Comparison of ENCODE assay signal across 15 cellular contexts in the genomic region with DNA sequence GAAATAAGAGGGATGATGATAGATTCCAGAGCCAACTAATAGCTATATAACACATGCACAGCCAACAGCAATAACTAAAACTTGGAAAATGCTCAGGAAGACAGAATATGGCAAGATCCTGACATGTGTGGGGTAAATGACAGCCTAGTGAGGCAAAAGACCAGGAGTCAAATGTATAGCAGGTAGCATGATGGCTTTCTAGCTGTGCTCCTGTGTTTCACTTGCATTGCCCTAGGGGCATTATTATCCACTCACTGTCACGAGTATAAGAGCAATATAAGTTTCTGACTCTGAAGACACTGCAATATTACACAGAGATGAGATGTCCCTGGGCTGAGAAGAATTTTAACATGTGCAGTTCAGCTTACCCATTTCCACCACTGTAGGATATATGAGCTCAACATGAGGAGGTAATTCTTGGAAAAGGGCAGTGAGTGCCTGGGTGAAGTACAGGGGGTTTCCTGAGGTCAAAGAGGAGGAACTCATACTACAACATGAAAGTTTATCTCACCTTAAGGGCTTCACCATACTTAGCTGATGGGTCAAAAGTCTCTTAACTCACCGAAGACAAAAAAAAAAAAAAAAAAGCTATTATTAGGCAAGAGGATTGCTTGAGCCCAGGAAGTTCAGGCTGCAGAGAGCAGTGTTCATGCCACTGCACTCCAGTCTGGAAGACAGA.
DNase-seq lines count a peak whose midpoint lies in the region; ATAC-seq, FAIRE-seq and TF ChIP-seq lines count a peak whose summit lies in the region.
"Had no signal": no experiment of that assay in that cellular context is flagged by ENCODE, and none has a peak within 500 bp of the region (broad histone marks: within the 10 kb centered on the region; RNA-seq: fewer than 3 reads in every experiment).

No MANE protein-coding gene starts in this region.

- no TSS peak for BruUV-seq in GM12878 (replicated peaks; lab: Mats Ljungman, UMichigan)

- CTCF ChIA-PET in activated CD8-positive, alpha-beta T cell treated with anti-CD3 and anti-CD28 coated beads for 36 hours (lab: Charles Lee), result interaction anchor here (1.2 kb wide), 1 partner anchor 20 kb away, joined by 3 read pairs; no protein-coding TSS in a partner anchor
- CTCF ChIA-PET in activated CD8-positive, alpha-beta T cell treated with anti-CD3 and anti-CD28 coated beads, Interleukin-2, amount 10 ng/mL, durations not matched to agents 7 days and 5 days (lab: Charles Lee), result interaction anchor here (1.1 kb wide), 1 partner anchor 9 kb away, joined by 3 read pairs; no protein-coding TSS in a partner anchor
- CTCF ChIA-PET in GM12878 (lab: Yijun Ruan, JAX), result interaction anchor here (0.6 to 1.2 kb wide), 2 partner anchors 49 to 103 kb away, joined by 3 to 5 read pairs; no protein-coding TSS in a partner anchor

- TF ChIP-seq CTCF in activated CD8-positive, alpha-beta T cell treated with anti-CD3 and anti-CD28 coated beads for 36 hours (IDR thresholded peaks at IDR 0.05), result no peak
- TF ChIP-seq CTCF in GM12878 (IDR thresholded peaks at IDR 0.05 in 2 of 3, conservative IDR thresholded peaks at IDR 0.05 in 1 of 3; ENCODE audit: control insufficient read depth in 2 of 3, extremely low read depth in 1 of 3, insufficient read depth in 1 of 3, low read depth in 3 of 3, low read length in 3 of 3), result no peak
- TF ChIP-seq CTCF in neural cell (IDR thresholded peaks at IDR 0.05; ENCODE audit: poor library complexity, severe bottlenecking), result no peak
- no peak for TF ChIP-seq CTCF in pancreas (IDR thresholded peaks at IDR 0.05)

- no peaks in the 10 kb centered on the region for H3K4me1 Mint-ChIP-seq in activated CD8-positive, alpha-beta T cell treated with anti-CD3 and anti-CD28 coated beads for 36 hours (ENCODE audit: low read depth)
- H3K4me1 Mint-ChIP-seq in activated CD8-positive, alpha-beta T cell treated with anti-CD3 and anti-CD28 coated beads, Interleukin-2, amount 10 ng/mL, durations not matched to agents 7 days and 5 days (ENCODE audit: low read depth), result no peaks in the 10 kb centered on the region
- no peaks in the 10 kb centered on the region for H3K4me1 Mint-ChIP-seq in immature natural killer cell
- H3K4me1 Mint-ChIP-seq: CD8-positive, alpha-beta memory T cell had no signal

- RAD21 ChIA-PET in GM12878 (lab: Charles Lee; ENCODE audit: unreplicated experiment), result interaction anchor here (0.6 to 2.4 kb wide), 5 partner anchors 11 to 602 kb away, joined by 3 to 16 read pairs (median 4); no protein-coding TSS in a partner anchor

- H3K9me3 ChIP-seq in GM12878 (replicated peaks; ENCODE audit: control insufficient read depth, insufficient read depth, low read length) (no peaks in the 10 kb centered on the region), neural cell (ENCODE audit: low read length) (no peaks in the 10 kb centered on the region), pancreas (no peaks in the 10 kb centered on the region)
- H3K9me3 ChIP-seq: BLaER1, Caco-2 had no signal

- no peaks in the 10 kb centered on the region for H3K9me3 Mint-ChIP-seq in activated CD8-positive, alpha-beta T cell treated with anti-CD3 and anti-CD28 coated beads for 36 hours
- H3K9me3 Mint-ChIP-seq in activated CD8-positive, alpha-beta T cell treated with anti-CD3 and anti-CD28 coated beads, Interleukin-2, amount 10 ng/mL, durations not matched to agents 7 days and 5 days (ENCODE audit: insufficient read depth), result no peaks in the 10 kb centered on the region
- peaks cover 0 to 13% (median 6%) of the 10 kb centered on the region in 6 donors for H3K9me3 Mint-ChIP-seq in immature natural killer cell

- intact Hi-C loops in activated CD8-positive, alpha-beta T cell treated with anti-CD3 and anti-CD28 coated beads for 36 hours (cut with micrococcal nuclease), result no loop called here
- intact Hi-C loops in GM12878 (cut with micrococcal nuclease; ENCODE audit: unreplicated experiment), result no loop called here
- intact Hi-C loops in pancreas (cut with DNase I), result no loop called here

- no peaks in the 10 kb centered on the region for H3K36me3 ChIP-seq in GM12878 (ENCODE audit: control insufficient read depth in 2 of 2, insufficient read depth in 2 of 2, low read length in 1 of 2)
- H3K36me3 ChIP-seq in neural cell (ENCODE audit: insufficient read depth, low read length), result no peaks in the 10 kb centered on the region
- no peaks in the 10 kb centered on the region for H3K36me3 ChIP-seq in pancreas
- H3K36me3 ChIP-seq: BLaER1 had no signal

- no peak overlapping the region for H3K4me2 ChIP-seq in GM12878 (ENCODE audit: control insufficient read depth, insufficient read depth)
- no peak overlapping the region for H3K4me2 ChIP-seq in neural cell (ENCODE audit: low read length)
- H3K4me2 ChIP-seq: BLaER1 had no signal

- H3K27me3 Mint-ChIP-seq in activated CD8-positive, alpha-beta T cell treated with anti-CD3 and anti-CD28 coated beads for 36 hours, result no peaks in the 10 kb centered on the region
- H3K27me3 Mint-ChIP-seq in activated CD8-positive, alpha-beta T cell treated with anti-CD3 and anti-CD28 coated beads, Interleukin-2, amount 10 ng/mL, durations not matched to agents 7 days and 5 days (ENCODE audit: low read depth), result no peaks in the 10 kb centered on the region
- H3K27me3 Mint-ChIP-seq in immature natural killer cell (ENCODE audit: low read depth in 3 of 3), result peaks cover 0 to 1% (median 0%) of the 10 kb centered on the region in 3 donors
- H3K27me3 Mint-ChIP-seq: CD8-positive, alpha-beta memory T cell had no signal

- H3K4me3 Mint-ChIP-seq in activated CD8-positive, alpha-beta T cell treated with anti-CD3 and anti-CD28 coated beads for 36 hours, result no peak overlapping the region
- no peak overlapping the region for H3K4me3 Mint-ChIP-seq in activated CD8-positive, alpha-beta T cell treated with anti-CD3 and anti-CD28 coated beads, Interleukin-2, amount 10 ng/mL, durations not matched to agents 7 days and 5 days
- H3K4me3 Mint-ChIP-seq in immature natural killer cell, result no peak overlapping the region
- H3K4me3 Mint-ChIP-seq: CD8-positive, alpha-beta memory T cell had no signal

- SMC1A ChIA-PET in GM12878 (lab: Charles Lee; ENCODE audit: uncharacterized antibody, unreplicated experiment), result interaction anchor here (0.7 to 2.0 kb wide), 11 partner anchors 9 to 1515 kb away, joined by 3 to 8 read pairs (median 3); no protein-coding TSS in a partner anchor

- POLR2A ChIA-PET in activated CD8-positive, alpha-beta T cell treated with anti-CD3 and anti-CD28 coated beads for 36 hours (lab: Charles Lee), result interaction anchor here (0.6 kb wide), 1 partner anchor 23 kb away, joined by 3 read pairs; no protein-coding TSS in a partner anchor
- POLR2A ChIA-PET in activated CD8-positive, alpha-beta T cell treated with anti-CD3 and anti-CD28 coated beads, Interleukin-2, amount 10 ng/mL, durations not matched to agents 7 days and 5 days (lab: Charles Lee), result no interaction called here
- POLR2A ChIA-PET in GM12878 (lab: Charles Lee), result interaction anchor here (0.6 to 1.1 kb wide), 3 partner anchors 10 to 602 kb away, joined by 3 to 5 read pairs (median 3); no protein-coding TSS in a partner anchor

- H3K27me3 ChIP-seq in GM12878 (replicated peaks in 1 of 2; ENCODE audit: control insufficient read depth in 2 of 2, insufficient read depth in 2 of 2, low read length in 1 of 2) (no peaks in the 10 kb centered on the region), neural cell (ENCODE audit: insufficient read depth, low read depth, low read length) (no peaks in the 10 kb centered on the region), pancreas (no peaks in the 10 kb centered on the region)
- H3K27me3 ChIP-seq: BLaER1 had no signal

- whole genome bisulfite sequencing in GM12878 (ENCODE audit: insufficient coverage, insufficient replicate concordance, low lambda C conversion rate, missing lambda C conversion rate), result 0% methylated on average over 2 of the region's 2 CpGs
- 54 to 57% methylated on average over 2 of the region's 2 CpGs for WGBS in pancreas, 2 donors

- no peaks in the 10 kb centered on the region for H3K9me2 ChIP-seq in neural cell (ENCODE audit: insufficient read depth, low read length)

- H3K9ac ChIP-seq in GM12878 (ENCODE audit: control insufficient read depth, insufficient read depth, low read length), result no peak overlapping the region
- no peak overlapping the region for H3K9ac ChIP-seq in neural cell (ENCODE audit: low read length)
- H3K9ac ChIP-seq: BLaER1 had no signal

- no peaks in the 10 kb centered on the region for H3K36me3 Mint-ChIP-seq in activated CD8-positive, alpha-beta T cell treated with anti-CD3 and anti-CD28 coated beads for 36 hours (ENCODE audit: low read depth)
- no peaks in the 10 kb centered on the region for H3K36me3 Mint-ChIP-seq in activated CD8-positive, alpha-beta T cell treated with anti-CD3 and anti-CD28 coated beads, Interleukin-2, amount 10 ng/mL, durations not matched to agents 7 days and 5 days (ENCODE audit: low read depth)
- no peaks in the 10 kb centered on the region for H3K36me3 Mint-ChIP-seq in immature natural killer cell
- H3K36me3 Mint-ChIP-seq: CD8-positive, alpha-beta memory T cell had no signal

- no peak for TF ChIP-seq EP300 in GM12878 (IDR thresholded peaks at IDR 0.05; ENCODE audit: borderline replicate concordance in 1 of 2, control insufficient read depth in 1 of 2, low read depth in 2 of 2, low read length in 2 of 2)
- TF ChIP-seq EP300 in neural cell (conservative IDR thresholded peaks at IDR 0.05; ENCODE audit: poor library complexity, severe bottlenecking), result peak; percentile 93

- peak; percentile 27 for ATAC-seq in activated CD8-positive, alpha-beta T cell treated with anti-CD3 and anti-CD28 coated beads for 36 hours
- no peak for ATAC-seq in activated CD8-positive, alpha-beta T cell treated with anti-CD3 and anti-CD28 coated beads, Interleukin-2, amount 10 ng/mL, durations not matched to agents 7 days and 5 days
- ATAC-seq in GM12878 (peak; percentile 74), GM18517 (IDR thresholded peaks at IDR 0.05; ENCODE audit: unreplicated experiment) (no peak), pancreas (no peak)

- H3F3A ChIP-seq in neural cell (ENCODE audit: insufficient read depth, low read length, poor library complexity, severe bottlenecking), result no peaks in the 10 kb centered on the region

- no peak for TF ChIP-seq RAD21 in GM12878 (IDR thresholded peaks at IDR 0.05; ENCODE audit: insufficient read depth, low read depth, low read length)
- no peak for TF ChIP-seq RAD21 in neural cell (conservative IDR thresholded peaks at IDR 0.05)

- H2AFZ ChIP-seq in GM12878 (ENCODE audit: control insufficient read depth, low read depth, low read length) (no peak overlapping the region), neural cell (ENCODE audit: low read depth, low read length) (no peak overlapping the region)

- H3K79me2 ChIP-seq in GM12878 (ENCODE audit: control insufficient read depth, insufficient read depth, low read length) (no peaks in the 10 kb centered on the region), neural cell (replicated peaks; ENCODE audit: insufficient read depth, low read length) (no peaks in the 10 kb centered on the region)

- no peak for DNase-seq in activated CD8-positive, alpha-beta T cell treated with anti-CD3 and anti-CD28 coated beads for 36 hours
- DNase-seq in activated CD8-positive, alpha-beta T cell treated with anti-CD3 and anti-CD28 coated beads, Interleukin-2, amount 10 ng/mL, durations not matched to agents 7 days and 5 days, result no peak
- DNase-seq in GM12878 (ENCODE audit: low read depth, low spot score), result no peak
- DNase-seq in immature natural killer cell, result no peak
- no peak for DNase-seq in pancreas
- DNase-seq: 8988T; AML-193; Caco-2; CD8-positive, alpha-beta memory T cell; DND-41; GF-D8; H7 had no signal

- H3K27ac Mint-ChIP-seq in activated CD8-positive, alpha-beta T cell treated with anti-CD3 and anti-CD28 coated beads for 36 hours, result no peak overlapping the region
- no peak overlapping the region for H3K27ac Mint-ChIP-seq in activated CD8-positive, alpha-beta T cell treated with anti-CD3 and anti-CD28 coated beads, Interleukin-2, amount 10 ng/mL, durations not matched to agents 7 days and 5 days
- H3K27ac Mint-ChIP-seq in immature natural killer cell, result no peak overlapping the region
- H3K27ac Mint-ChIP-seq: CD8-positive, alpha-beta memory T cell had no signal

- H3K4me3 ChIP-seq in GM12878 (no peak overlapping the region), neural cell (ENCODE audit: low read length) (no peak overlapping the region), pancreas (no peak overlapping the region)
- H3K4me3 ChIP-seq: BLaER1 had no signal

- in situ Hi-C loops in GM12878 (cut with MboI), result no loop called here

- FAIRE-seq in GM12878 (lab: Jason Lieb, UNC) (no peak), pancreas (lab: Jason Lieb, UNC) (no peak)

- H3K4me1 ChIP-seq in GM12878 (ENCODE audit: control insufficient read depth, insufficient read depth, low read length) (no peaks in the 10 kb centered on the region), pancreas (no peaks in the 10 kb centered on the region)
- H3K4me1 ChIP-seq: BLaER1, Caco-2 had no signal

- H3K27ac ChIP-seq in GM12878 (ENCODE audit: control insufficient read depth, insufficient read depth) (no peak overlapping the region), neural cell (ENCODE audit: low read length) (no peak overlapping the region), pancreas (no peak overlapping the region)
- H3K27ac ChIP-seq: BLaER1 had no signal

- TF ChIP-seq POLR2A in GM12878 (IDR thresholded peaks at IDR 0.05; ENCODE audit: low read depth, low read length), result no peak

- H4K20me1 ChIP-seq in GM12878 (ENCODE audit: control insufficient read depth, insufficient read depth) (no peaks in the 10 kb centered on the region), neural cell (ENCODE audit: insufficient read depth) (no peaks in the 10 kb centered on the region)
- H4K20me1 ChIP-seq: BLaER1 had no signal

Comparison
In these comparisons a context has a peak if more than half of its experiments do, and no peak if none do; other contexts are left out.
1. ATAC-seq: peak in activated CD8-positive, alpha-beta T cell treated with anti-CD3 and anti-CD28 coated beads for 36 hours (single experiment) and GM12878 (single experiment); none in activated CD8-positive, alpha-beta T cell treated with anti-CD3 and anti-CD28 coated beads, Interleukin-2, amount 10 ng/mL, durations not matched to agents 7 days and 5 days (single experiment), GM18517 (single experiment) and pancreas (0 of 4).